Comparison of ENCODE assay signal across 9 cellular contexts in the genomic region with DNA sequence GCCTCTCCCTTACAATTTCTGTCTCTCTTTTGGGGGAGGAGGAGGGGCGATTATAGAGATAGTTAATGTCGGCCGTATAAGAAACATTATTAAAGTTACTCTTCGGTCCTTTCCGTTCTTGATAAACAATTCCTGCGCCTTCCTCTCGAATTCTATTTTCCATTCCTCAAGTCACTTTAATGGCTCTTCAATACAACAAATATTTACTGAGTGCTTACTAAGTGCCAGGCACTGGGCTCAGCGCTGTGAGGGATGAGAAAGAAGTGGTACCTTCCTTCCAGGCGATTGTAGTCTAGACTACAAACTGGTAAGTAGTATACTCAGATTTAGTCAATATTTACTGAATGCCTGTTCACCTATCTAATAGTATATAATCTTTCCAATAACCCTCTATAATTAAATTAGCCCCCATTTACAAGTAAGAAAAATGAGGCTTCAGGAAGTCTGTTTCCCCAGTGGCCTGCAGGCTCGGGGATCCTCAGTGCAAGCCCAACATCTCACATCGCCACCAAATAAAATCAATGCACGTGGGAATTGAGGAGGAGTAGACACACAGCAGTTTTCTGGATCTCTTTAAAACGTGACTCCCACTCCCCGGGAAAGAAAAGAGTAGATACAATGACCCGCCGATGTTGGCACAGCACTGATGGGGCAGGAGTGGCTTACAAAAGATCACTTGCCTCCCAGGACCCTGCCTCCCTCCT. TPM values are rescaled to one million over a fixed set of nuclear protein-coding genes. Genes with fewer than 3 reads are reported as not detected.
DNase-seq lines count a peak whose midpoint lies in the region; ATAC-seq and TF ChIP-seq lines count a peak whose summit lies in the region.
"Had no signal": no experiment of that assay in that cellular context is flagged by ENCODE, and none has a peak within 500 bp of the region (broad histone marks: within the 10 kb centered on the region; RNA-seq: fewer than 3 reads in every experiment).

No MANE protein-coding gene starts in this region.

- peak overlapping the region; percentile 37; the same call in 1 of the 2 replicates for H3K9ac ChIP-seq in MM.1S (ENCODE audit: low read length)
- H3K9ac ChIP-seq in duodenal mucosa (ENCODE audit: low read depth in 1 of 2, low read length in 2 of 2) = peak overlapping the region; percentile 71 to 78
- H3K9ac ChIP-seq in neural progenitor cell = peak overlapping the region; percentile 11

- H3K27me3 ChIP-seq in CD8-positive, alpha-beta memory T cell (ENCODE audit: insufficient read depth, low read length, poor library complexity, severe bottlenecking) = no peaks in the 10 kb centered on the region
- H3K27me3 ChIP-seq in MM.1S (replicated peaks; ENCODE audit: insufficient read depth, low read length) (no peaks in the 10 kb centered on the region), duodenal mucosa (ENCODE audit: control insufficient read depth in 1 of 2, insufficient read depth in 2 of 2, low read length in 2 of 2) (no peaks in the 10 kb centered on the region), neural progenitor cell (peaks cover 3% of the 10 kb centered on the region)

- peak overlapping the region; percentile 70; the same call in 1 of the 2 replicates for H3K4me2 ChIP-seq in MM.1S (ENCODE audit: low read depth, low read length)
- peak overlapping the region; percentile 86 for H3K4me2 ChIP-seq in neural progenitor cell

- POLR2A ChIA-PET in CD8-positive, alpha-beta memory T cell (lab: Charles Lee) = interaction anchor here (0.6 kb wide), 2 partner anchors 12 to 28 kb away, joined by 3 read pairs; no protein-coding TSS in a partner anchor

- H3K4me1 Mint-ChIP-seq in CD8-positive, alpha-beta memory T cell = peaks cover 19 to 23% (median 21%) of the 10 kb centered on the region in 3 donors
- H3K4me1 Mint-ChIP-seq in neural progenitor cell = peaks cover 72% of the 10 kb centered on the region

- H3K36me3 ChIP-seq in CD8-positive, alpha-beta memory T cell (ENCODE audit: insufficient read depth, low read length) = no peaks in the 10 kb centered on the region
- H3K36me3 ChIP-seq in MM.1S (replicated peaks; ENCODE audit: insufficient read depth, low read length) (no peaks in the 10 kb centered on the region), duodenal mucosa (ENCODE audit: control insufficient read depth in 1 of 2, insufficient read depth in 2 of 2, low read length in 2 of 2) (no peaks in the 10 kb centered on the region), neural progenitor cell (no peaks in the 10 kb centered on the region)

- peak overlapping the region; percentile 61 for H2AFZ ChIP-seq in MM.1S (ENCODE audit: low read length)
- no peak overlapping the region for H2AFZ ChIP-seq in neural progenitor cell (replicated peaks)

- H3K27me3 Mint-ChIP-seq in CD8-positive, alpha-beta memory T cell = peaks cover 12 to 14% of the 10 kb centered on the region in 2 donors
- H3K27me3 Mint-ChIP-seq in neural progenitor cell (ENCODE audit: insufficient read depth, low read depth) = peaks cover 7% of the 10 kb centered on the region

- peaks cover 0 to 2% (median 0%) of the 10 kb centered on the region in 5 donors for H3K9me3 Mint-ChIP-seq in CD8-positive, alpha-beta memory T cell
- H3K9me3 Mint-ChIP-seq in neural progenitor cell = peaks cover 2% of the 10 kb centered on the region

- H3K27ac ChIP-seq in CD8-positive, alpha-beta memory T cell (ENCODE audit: low read depth, low read length) = no peak overlapping the region
- no peak overlapping the region for H3K27ac ChIP-seq in MM.1S (ENCODE audit: low read length)
- H3K27ac ChIP-seq in duodenal mucosa (ENCODE audit: low read depth, low read length) = peak overlapping the region; percentile 85
- peak overlapping the region; percentile 77 for H3K27ac ChIP-seq in neural progenitor cell

- no peaks in the 10 kb centered on the region for H4K20me1 ChIP-seq in MM.1S (ENCODE audit: insufficient read depth, low read length)
- peaks cover 25% of the 10 kb centered on the region for H4K20me1 ChIP-seq in neural progenitor cell (ENCODE audit: low read depth)

- H3K27ac Mint-ChIP-seq in CD8-positive, alpha-beta memory T cell = peak overlapping the region; percentile 85 to 95 (median 90)
- H3K27ac Mint-ChIP-seq in neural progenitor cell = peak overlapping the region; percentile 61

- no peaks in the 10 kb centered on the region for H3K9me3 ChIP-seq in CD8-positive, alpha-beta memory T cell (ENCODE audit: low read length)
- no peaks in the 10 kb centered on the region for H3K9me3 ChIP-seq in MM.1S (replicated peaks; ENCODE audit: insufficient read depth, low read length)
- H3K9me3 ChIP-seq in duodenal mucosa (ENCODE audit: control insufficient read depth in 1 of 2, low read length in 2 of 2) = no peaks in the 10 kb centered on the region
- H3K9me3 ChIP-seq in neural progenitor cell (ENCODE audit: low read depth) = no peaks in the 10 kb centered on the region

- peaks cover 13% of the 10 kb centered on the region for H3K4me1 ChIP-seq in CD8-positive, alpha-beta memory T cell (ENCODE audit: insufficient read depth, low read length)
- H3K4me1 ChIP-seq in MM.1S (ENCODE audit: low read length) = peaks cover 13% of the 10 kb centered on the region; the same call in 1 of the 2 replicates
- peaks cover 47 to 48% of the 10 kb centered on the region in 2 donors for H3K4me1 ChIP-seq in duodenal mucosa (ENCODE audit: control insufficient read depth in 1 of 2, insufficient read depth in 2 of 2, low read length in 2 of 2)
- peaks cover 50% of the 10 kb centered on the region for H3K4me1 ChIP-seq in neural progenitor cell

- H3F3A ChIP-seq in MM.1S (ENCODE audit: insufficient read depth, low read length) (no peaks in the 10 kb centered on the region), neural progenitor cell (ENCODE audit: low read depth) (peaks cover 69% of the 10 kb centered on the region)

- no peak for DNase-seq in CD8-positive, alpha-beta memory T cell
- DNase-seq in MM.1S (no peak), neural progenitor cell (ENCODE audit: low spot score) (no peak), HPDE6-E6E7 (ENCODE audit: extremely low spot score) (no peak), NCI-H446 (lab: John Stamatoyannopoulos, UW) (no peak)
- no peak for DNase-seq in stimulated activated CD4-positive, alpha-beta T cell treated with anti-CD3 and anti-CD28 coated beads, Interleukin-4, amount 100 ng/mL, for 4 hours

- CTCF ChIA-PET in CD8-positive, alpha-beta memory T cell (lab: Charles Lee) = interaction anchor here (1.5 to 12.2 kb wide), 6 partner anchors 11 to 128 kb away, joined by 3 to 201 read pairs (median 57); no protein-coding TSS in a partner anchor

- H3K36me3 Mint-ChIP-seq in CD8-positive, alpha-beta memory T cell = peaks cover 0 to 2% (median 0%) of the 10 kb centered on the region in 3 donors
- H3K36me3 Mint-ChIP-seq in neural progenitor cell = no peaks in the 10 kb centered on the region

- no peaks in the 10 kb centered on the region for H3K9me2 ChIP-seq in MM.1S (replicated peaks; ENCODE audit: insufficient read depth, low read length)

- no peak for TF ChIP-seq CTCF in MM.1S (IDR thresholded peaks at IDR 0.05; ENCODE audit: low read length)
- TF ChIP-seq CTCF in neural progenitor cell (IDR thresholded peaks at IDR 0.05) = no peak

- peak overlapping the region; percentile 79 to 93 (median 86) for H3K4me3 Mint-ChIP-seq in CD8-positive, alpha-beta memory T cell
- peak overlapping the region; percentile 87 for H3K4me3 Mint-ChIP-seq in neural progenitor cell

- H3K79me2 ChIP-seq in MM.1S (ENCODE audit: low read length) = no peaks in the 10 kb centered on the region
- peaks cover 68% of the 10 kb centered on the region for H3K79me2 ChIP-seq in neural progenitor cell (ENCODE audit: low read depth)

- ATAC-seq in HG02678 (IDR thresholded peaks at IDR 0.05; ENCODE audit: unreplicated experiment) = no peak

- H3K4me3 ChIP-seq in CD8-positive, alpha-beta memory T cell (ENCODE audit: low read length) = peak overlapping the region; percentile 58
- H3K4me3 ChIP-seq in MM.1S (ENCODE audit: low read length) (peak overlapping the region; percentile 64), duodenal mucosa (ENCODE audit: low read depth in 1 of 2, low read length in 2 of 2) (peak overlapping the region; percentile 78 to 87), neural progenitor cell (peak overlapping the region; percentile 61)

RNA-seq across cellular contexts. Expression of a gene that starts 0.6 kb away (rescaled TPM):
- 1 to 10 TPM; 7.0 to 8.2 TPM for total RNA-seq in CD8-positive, alpha-beta memory T cell
- polyA plus RNA-seq in CD8-positive, alpha-beta memory T cell = 1.3 TPM
- total RNA-seq in neural progenitor cell (ENCODE audit: low replicate concordance) = 46.2 and 231 TPM in 2 replicates

RNA-seq across cellular contexts. Expression of a gene that starts 1.8 kb away (rescaled TPM):
- total RNA-seq in CD8-positive, alpha-beta memory T cell = not detected
- polyA plus RNA-seq in CD8-positive, alpha-beta memory T cell = not detected
- total RNA-seq in neural progenitor cell (ENCODE audit: low replicate concordance) = 0.22 and 1.3 TPM in 2 replicates
- total RNA-seq: M059J had no signal

RNA-seq across cellular contexts. Expression of a gene that starts 28.9 kb away (rescaled TPM):
- under 1 TPM; 0.16 to 0.39 TPM for total RNA-seq in CD8-positive, alpha-beta memory T cell
- polyA plus RNA-seq in CD8-positive, alpha-beta memory T cell = 0.40 TPM
- 15.0 and 46.0 TPM in 2 replicates for total RNA-seq in neural progenitor cell (ENCODE audit: low replicate concordance)

RNA-seq across cellular contexts. Expression of a gene that starts 41.4 kb away (rescaled TPM):
- total RNA-seq in CD8-positive, alpha-beta memory T cell = not detected
- not detected for polyA plus RNA-seq in CD8-positive, alpha-beta memory T cell
- not detected in 2 replicates for total RNA-seq in neural progenitor cell (ENCODE audit: low replicate concordance)
- total RNA-seq: M059J had no signal

RNA-seq across cellular contexts. Expression of a gene that starts 56.8 kb away (rescaled TPM):
- total RNA-seq in CD8-positive, alpha-beta memory T cell = not detected
- polyA plus RNA-seq in CD8-positive, alpha-beta memory T cell = not detected
- total RNA-seq in neural progenitor cell (ENCODE audit: low replicate concordance) = under 0.01 TPM in 1 of 2 replicates, not detected in the other
- total RNA-seq: M059J had no signal

Comparison
In these comparisons a context has a peak if more than half of its experiments do, and no peak if none do; other contexts are left out.
1. H3K27ac ChIP-seq: peak in duodenal mucosa (single experiment) and neural progenitor cell (single experiment); none in CD8-positive, alpha-beta memory T cell (single experiment) and MM.1S (single experiment).
2. H3K9ac ChIP-seq: peak in every context shown above with its lines; median percentile 74 in duodenal mucosa; 37 in MM.1S; 11 in neural progenitor cell.
3. RNA of a gene that starts 28.9 kb away (total RNA-seq): 15.0 to 46.0 TPM in neural progenitor cell; 0.16 to 0.39 TPM in CD8-positive, alpha-beta memory T cell; every median in the first group is over 10 times any median in the second.
4. Peak in every context shown above with its lines, with median percentiles within 50 percentile points of each other: H3K4me3 ChIP-seq.